In the genomic region with DNA sequence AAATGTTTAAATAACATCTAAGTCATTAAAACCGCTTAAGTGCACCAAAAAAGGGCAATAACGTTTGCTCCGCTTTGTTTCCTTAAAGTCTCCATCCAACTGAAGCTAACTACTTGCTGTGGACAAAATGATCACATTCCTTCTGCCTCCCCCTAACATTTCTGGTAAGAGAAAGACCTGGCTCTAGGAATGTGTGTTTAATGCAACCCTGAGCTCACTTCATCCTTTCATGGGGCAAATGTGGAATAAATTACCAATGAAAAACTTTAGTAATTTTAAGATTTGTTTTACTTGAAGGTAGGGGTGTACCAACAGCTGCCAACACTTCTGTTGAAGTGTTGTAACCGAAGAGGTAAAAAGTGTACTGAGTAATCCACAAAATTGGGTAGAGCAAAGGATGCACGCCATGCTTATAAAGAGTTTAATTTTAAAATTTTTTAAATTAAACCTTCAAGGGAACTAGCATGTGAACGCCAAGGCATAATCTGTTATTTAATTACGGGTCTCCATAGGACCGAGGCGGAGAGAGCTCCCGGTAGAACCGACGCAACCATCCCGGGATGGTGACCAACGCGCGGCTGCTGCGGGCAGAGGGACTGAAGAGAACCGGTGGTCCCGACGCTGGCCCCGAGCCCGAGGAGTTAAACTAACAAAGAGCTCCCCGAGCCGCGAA, we compare ENCODE assay signal across 8 cellular contexts. TPM values are rescaled to one million over a fixed set of nuclear protein-coding genes. Genes with fewer than 3 reads are reported as not detected.
DNase-seq lines count a peak whose midpoint lies in the region; TF ChIP-seq lines count a peak whose summit lies in the region.

No MANE protein-coding gene starts in this region.

- H3K27ac ChIP-seq in subcutaneous abdominal adipose tissue (ENCODE audit: low read depth, low read length), result peak overlapping the region; percentile 90

- H3K9ac ChIP-seq in subcutaneous abdominal adipose tissue (ENCODE audit: low read length in 5 of 5), result peak overlapping the region in 4 of 5 donors; percentile 76 to 92 (median 86)

- DNase-seq in DMS53 (lab: John Stamatoyannopoulos, UW) (peak; percentile 54), DMS53 treated with DMSO at 0.1 percent for 48 hours (lab: John Stamatoyannopoulos, UW; ENCODE audit: unreplicated experiment) (no peak), amniotic epithelial cell (ENCODE audit: low read depth) (peak; percentile 53), kidney epithelial cell (ENCODE audit: low read depth) (no peak), NCI-H226 (no peak), NCI-H1092 treated with DMSO at 0.1 percent for 48 hours (lab: John Stamatoyannopoulos, UW) (no peak)
- DNase-seq in Jurkat, Clone E6-1 (ENCODE audit: low read depth, low spot score), result no peak

- H3K36me3 ChIP-seq in kidney epithelial cell (ENCODE audit: control insufficient read depth, insufficient read depth, low read length) (no peaks in the 10 kb centered on the region), subcutaneous abdominal adipose tissue (ENCODE audit: control insufficient read depth in 5 of 5, insufficient read depth in 5 of 5, low read length in 5 of 5) (no peaks in the 10 kb centered on the region)

- no peaks in the 10 kb centered on the region for H3K9me3 ChIP-seq in subcutaneous abdominal adipose tissue (ENCODE audit: control insufficient read depth in 5 of 5, low read length in 5 of 5)

- no peaks in the 10 kb centered on the region for H3K27me3 ChIP-seq in kidney epithelial cell (ENCODE audit: control insufficient read depth, insufficient read depth, low read length)
- no peaks in the 10 kb centered on the region for H3K27me3 ChIP-seq in subcutaneous abdominal adipose tissue (ENCODE audit: control insufficient read depth in 5 of 5, insufficient read depth in 4 of 5, low read length in 5 of 5)

- no peak for TF ChIP-seq CTCF in kidney epithelial cell (IDR thresholded peaks at IDR 0.05; ENCODE audit: insufficient read depth, low read length, poor library complexity, severe bottlenecking)

- peak overlapping the region; percentile 64 for H3K4me3 ChIP-seq in Jurkat, Clone E6-1 (ENCODE audit: low read length)
- H3K4me3 ChIP-seq in kidney epithelial cell (ENCODE audit: low read depth, low read length), result peak overlapping the region; percentile 93
- H3K4me3 ChIP-seq in subcutaneous abdominal adipose tissue (ENCODE audit: low read depth in 1 of 5, low read length in 5 of 5), result peak overlapping the region; percentile 68 to 94 (median 88)

- H3K4me1 ChIP-seq in subcutaneous abdominal adipose tissue (ENCODE audit: control insufficient read depth in 5 of 5, insufficient read depth in 5 of 5, low read length in 5 of 5), result peaks cover 2 to 45% (median 38%) of the 10 kb centered on the region in 5 donors

RNA-seq across cellular contexts. Expression of gene HNRNPLL, which starts 1.1 kb away (rescaled TPM):
- polyA plus RNA-seq in Jurkat, Clone E6-1 (2012; ENCODE audit: insufficient read depth, insufficient read length), result 23.1 TPM
- total RNA-seq in kidney epithelial cell, result 29.7 and 39.2 TPM in 2 replicates

Comparison
In these comparisons a context has a peak if more than half of its experiments do, and no peak if none do; other contexts are left out.
1. DNase-seq: peak in DMS53 (single experiment) and amniotic epithelial cell (single experiment); none in DMS53 treated with DMSO at 0.1 percent for 48 hours (single experiment), Jurkat, Clone E6-1 (single experiment), kidney epithelial cell (single experiment), NCI-H226 (single experiment) and NCI-H1092 treated with DMSO at 0.1 percent for 48 hours (single experiment).
2. Peak in every context shown above with its lines, with median percentiles within 50 percentile points of each other: H3K4me3 ChIP-seq.